1 cellular context compared by ENCODE assay signal in the genomic region with DNA sequence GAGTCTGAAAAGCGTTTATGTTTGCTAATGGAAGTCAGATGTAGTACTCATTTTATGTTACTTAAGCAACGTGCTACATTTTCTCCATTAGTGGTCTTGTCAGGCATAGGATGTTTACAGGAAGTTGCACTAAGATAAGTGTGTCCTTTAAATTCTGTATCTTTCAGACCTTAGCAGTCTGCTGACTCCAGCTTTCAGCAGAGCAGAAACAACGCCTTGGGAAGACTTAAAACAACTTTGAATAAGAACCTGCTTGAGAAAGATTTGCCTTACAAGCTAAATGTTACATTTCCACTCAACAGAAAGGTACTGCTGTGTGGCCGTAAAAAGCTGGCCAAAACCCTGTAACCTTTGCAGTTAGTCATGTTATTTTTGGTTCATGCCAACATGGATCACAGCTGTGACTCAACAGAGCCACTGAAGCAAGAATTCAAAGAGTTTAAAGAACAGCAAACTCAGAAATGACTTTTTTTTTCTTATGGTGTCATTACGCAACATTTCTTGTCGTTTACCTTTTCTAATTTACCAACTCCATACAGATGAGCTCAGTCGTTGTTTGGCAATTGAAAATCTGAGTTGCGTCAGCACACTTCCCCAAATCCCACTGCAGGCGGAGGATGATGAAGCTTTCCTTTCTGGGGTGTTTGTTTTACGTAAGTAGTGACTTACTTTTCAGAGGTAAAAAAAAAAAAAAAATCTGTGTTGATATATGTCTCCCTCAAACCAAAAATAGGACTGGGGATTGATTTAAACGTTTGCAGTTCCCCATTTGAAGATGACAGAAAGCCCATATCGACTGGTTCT.
TF ChIP-seq lines count a peak whose summit lies in the region.

No MANE protein-coding gene starts in this region.

TF ChIP-seq in K562, 482 proteins besides CTCF, POLR2A, EP300 and RAD21 (continued from another document and continues in another):
- TF ChIP-seq ZFP91 (CRISPR knock-in tag; IDR thresholded peaks at IDR 0.05) (no peak), KLF10 (CRISPR knock-in tag; IDR thresholded peaks at IDR 0.05) (no peak), MLX (CRISPR knock-in tag; conservative IDR thresholded peaks at IDR 0.05) (no peak), ESRRA (IDR thresholded peaks at IDR 0.05; ENCODE audit: borderline replicate concordance, low read depth) (no peak), HOXB6 (CRISPR knock-in tag; IDR thresholded peaks at IDR 0.05; ENCODE audit: borderline replicate concordance) (no peak), CBX1 (IDR thresholded peaks at IDR 0.05; ENCODE audit: low read depth) (no peak), TAL1 (IDR thresholded peaks at IDR 0.05) (no peak; the same call in 1 of the 2 replicates), ZBTB34 (CRISPR knock-in tag; IDR thresholded peaks at IDR 0.05) (no peak), NCOA4 (IDR thresholded peaks at IDR 0.05; ENCODE audit: partially characterized antibody) (no peak), MYBL2 (IDR thresholded peaks at IDR 0.05; ENCODE audit: low read depth) (no peak; the same call in 1 of the 2 replicates), MYBL2 (CRISPR knock-in tag; IDR thresholded peaks at IDR 0.05; ENCODE audit: borderline replicate concordance) (no peak), TARDBP (IDR thresholded peaks at IDR 0.05) (no peak), FOXP1 (CRISPR knock-in tag; IDR thresholded peaks at IDR 0.05) (no peak), MXI1 (IDR thresholded peaks at IDR 0.05; ENCODE audit: low read depth, low read length) (no peak), MNT (conservative IDR thresholded peaks at IDR 0.05) (peak in 1 of 2 experiments; percentile 15; a peak in 1 of 4 replicates), TAF7 (tag; IDR thresholded peaks at IDR 0.05) (no peak), PTRF (tag; IDR thresholded peaks at IDR 0.05) (no peak), BCLAF1 (IDR thresholded peaks at IDR 0.05; ENCODE audit: borderline replicate concordance in 1 of 2, control insufficient read depth in 1 of 2, low read depth in 2 of 2, low read length in 1 of 2) (no peak), E4F1 (CRISPR knock-in tag; IDR thresholded peaks at IDR 0.05; ENCODE audit: borderline replicate concordance) (no peak), ZBED1 (IDR thresholded peaks at IDR 0.05) (no peak), NEUROD1 (IDR thresholded peaks at IDR 0.05; ENCODE audit: borderline replicate concordance, low read depth, low read length, partially characterized antibody) (no peak), NFYB (IDR thresholded peaks at IDR 0.05; ENCODE audit: extremely low read depth, insufficient read length) (no peak), SLC30A9 (CRISPR knock-in tag; IDR thresholded peaks at IDR 0.05) (no peak), CSDE1 (IDR thresholded peaks at IDR 0.05) (no peak), RCOR1 (IDR thresholded peaks at IDR 0.05; ENCODE audit: borderline replicate concordance in 1 of 2, low read depth in 2 of 2, low read length in 2 of 2) (peak; percentile 40 to 70; a peak in 3 of 4 replicates), RBM39 (optimal IDR thresholded peaks at IDR 0.05; ENCODE audit: low read depth, low read length) (no peak), PTTG1 (tag; IDR thresholded peaks at IDR 0.05; ENCODE audit: low read depth) (no peak), ZNF133 (CRISPR knock-in tag; IDR thresholded peaks at IDR 0.05) (no peak), ZNF778 (CRISPR knock-in tag; IDR thresholded peaks at IDR 0.05) (no peak), RBFOX2 (IDR thresholded peaks at IDR 0.05; ENCODE audit: low read depth, low read length) (peak; percentile 24; the same call in 1 of the 2 replicates)
- TF ChIP-seq, protein P1, sequence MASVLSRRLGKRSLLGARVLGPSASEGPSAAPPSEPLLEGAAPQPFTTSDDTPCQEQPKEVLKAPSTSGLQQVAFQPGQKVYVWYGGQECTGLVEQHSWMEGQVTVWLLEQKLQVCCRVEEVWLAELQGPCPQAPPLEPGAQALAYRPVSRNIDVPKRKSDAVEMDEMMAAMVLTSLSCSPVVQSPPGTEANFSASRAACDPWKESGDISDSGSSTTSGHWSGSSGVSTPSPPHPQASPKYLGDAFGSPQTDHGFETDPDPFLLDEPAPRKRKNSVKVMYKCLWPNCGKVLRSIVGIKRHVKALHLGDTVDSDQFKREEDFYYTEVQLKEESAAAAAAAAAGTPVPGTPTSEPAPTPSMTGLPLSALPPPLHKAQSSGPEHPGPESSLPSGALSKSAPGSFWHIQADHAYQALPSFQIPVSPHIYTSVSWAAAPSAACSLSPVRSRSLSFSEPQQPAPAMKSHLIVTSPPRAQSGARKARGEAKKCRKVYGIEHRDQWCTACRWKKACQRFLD (CRISPR knock-in tag; IDR thresholded peaks at IDR 0.05): peak; percentile 87
- TF ChIP-seq, protein P2, sequence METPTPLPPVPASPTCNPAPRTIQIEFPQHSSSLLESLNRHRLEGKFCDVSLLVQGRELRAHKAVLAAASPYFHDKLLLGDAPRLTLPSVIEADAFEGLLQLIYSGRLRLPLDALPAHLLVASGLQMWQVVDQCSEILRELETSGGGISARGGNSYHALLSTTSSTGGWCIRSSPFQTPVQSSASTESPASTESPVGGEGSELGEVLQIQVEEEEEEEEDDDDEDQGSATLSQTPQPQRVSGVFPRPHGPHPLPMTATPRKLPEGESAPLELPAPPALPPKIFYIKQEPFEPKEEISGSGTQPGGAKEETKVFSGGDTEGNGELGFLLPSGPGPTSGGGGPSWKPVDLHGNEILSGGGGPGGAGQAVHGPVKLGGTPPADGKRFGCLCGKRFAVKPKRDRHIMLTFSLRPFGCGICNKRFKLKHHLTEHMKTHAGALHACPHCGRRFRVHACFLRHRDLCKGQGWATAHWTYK (CRISPR knock-in tag; IDR thresholded peaks at IDR 0.05): peak; percentile 16; the same call in 1 of the 2 replicates
- TF ChIP-seq, protein P3, sequence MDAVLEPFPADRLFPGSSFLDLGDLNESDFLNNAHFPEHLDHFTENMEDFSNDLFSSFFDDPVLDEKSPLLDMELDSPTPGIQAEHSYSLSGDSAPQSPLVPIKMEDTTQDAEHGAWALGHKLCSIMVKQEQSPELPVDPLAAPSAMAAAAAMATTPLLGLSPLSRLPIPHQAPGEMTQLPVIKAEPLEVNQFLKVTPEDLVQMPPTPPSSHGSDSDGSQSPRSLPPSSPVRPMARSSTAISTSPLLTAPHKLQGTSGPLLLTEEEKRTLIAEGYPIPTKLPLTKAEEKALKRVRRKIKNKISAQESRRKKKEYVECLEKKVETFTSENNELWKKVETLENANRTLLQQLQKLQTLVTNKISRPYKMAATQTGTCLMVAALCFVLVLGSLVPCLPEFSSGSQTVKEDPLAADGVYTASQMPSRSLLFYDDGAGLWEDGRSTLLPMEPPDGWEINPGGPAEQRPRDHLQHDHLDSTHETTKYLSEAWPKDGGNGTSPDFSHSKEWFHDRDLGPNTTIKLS (IDR thresholded peaks at IDR 0.05; ENCODE audit: borderline replicate concordance, low read depth): no peak
